1 cellular context compared by ENCODE assay signal in the genomic region with DNA sequence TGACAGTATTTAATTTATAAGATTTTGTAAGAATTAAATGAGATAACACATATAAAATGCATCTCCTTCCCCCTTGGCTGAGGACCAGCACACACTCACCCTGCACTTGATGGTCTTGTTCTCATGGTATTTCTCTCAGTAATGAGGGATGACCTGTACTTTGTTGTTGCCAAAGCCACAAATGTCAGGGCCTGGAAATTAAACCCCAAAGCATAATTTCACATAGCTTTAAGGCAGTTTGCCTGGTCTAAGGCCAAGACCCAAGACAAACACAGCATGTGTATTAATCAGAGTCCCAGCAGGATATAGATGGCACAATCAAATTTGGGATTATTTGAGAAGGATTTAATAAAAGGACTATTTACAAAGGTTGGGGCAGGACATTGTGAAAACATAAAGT.
TF ChIP-seq lines count a peak whose summit lies in the region.

No MANE protein-coding gene starts in this region.

TF ChIP-seq in IMR-90, 13 proteins besides CTCF, POLR2A, EP300 and RAD21:
- TF ChIP-seq NFE2L2 (IDR thresholded peaks at IDR 0.05; ENCODE audit: low read depth, low read length) (no peak), BHLHE40 (IDR thresholded peaks at IDR 0.05; ENCODE audit: low read depth, low read length) (no peak), RCOR1 (IDR thresholded peaks at IDR 0.05; ENCODE audit: insufficient replicate concordance, low read length) (no peak), RFX5 (IDR thresholded peaks at IDR 0.05; ENCODE audit: low read depth, low read length) (no peak), CHD1 (IDR thresholded peaks at IDR 0.05; ENCODE audit: low read depth, low read length) (no peak), CEBPB (IDR thresholded peaks at IDR 0.05; ENCODE audit: low read depth, low read length) (no peak), MXI1 (IDR thresholded peaks at IDR 0.05; ENCODE audit: borderline replicate concordance, low read depth, low read length) (no peak), FOS (IDR thresholded peaks at IDR 0.05; ENCODE audit: low read depth, low read length) (no peak), MAFK (IDR thresholded peaks at IDR 0.05; ENCODE audit: low read depth, low read length) (no peak), SMC3 (IDR thresholded peaks at IDR 0.05; ENCODE audit: low read depth, low read length) (no peak), MAZ (IDR thresholded peaks at IDR 0.05; ENCODE audit: borderline replicate concordance, low read depth, low read length) (no peak)
- TF ChIP-seq, protein P1, sequence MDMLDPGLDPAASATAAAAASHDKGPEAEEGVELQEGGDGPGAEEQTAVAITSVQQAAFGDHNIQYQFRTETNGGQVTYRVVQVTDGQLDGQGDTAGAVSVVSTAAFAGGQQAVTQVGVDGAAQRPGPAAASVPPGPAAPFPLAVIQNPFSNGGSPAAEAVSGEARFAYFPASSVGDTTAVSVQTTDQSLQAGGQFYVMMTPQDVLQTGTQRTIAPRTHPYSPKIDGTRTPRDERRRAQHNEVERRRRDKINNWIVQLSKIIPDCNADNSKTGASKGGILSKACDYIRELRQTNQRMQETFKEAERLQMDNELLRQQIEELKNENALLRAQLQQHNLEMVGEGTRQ (IDR thresholded peaks at IDR 0.05; ENCODE audit: low read depth, low read length), result no peak
- TF ChIP-seq, protein P2, sequence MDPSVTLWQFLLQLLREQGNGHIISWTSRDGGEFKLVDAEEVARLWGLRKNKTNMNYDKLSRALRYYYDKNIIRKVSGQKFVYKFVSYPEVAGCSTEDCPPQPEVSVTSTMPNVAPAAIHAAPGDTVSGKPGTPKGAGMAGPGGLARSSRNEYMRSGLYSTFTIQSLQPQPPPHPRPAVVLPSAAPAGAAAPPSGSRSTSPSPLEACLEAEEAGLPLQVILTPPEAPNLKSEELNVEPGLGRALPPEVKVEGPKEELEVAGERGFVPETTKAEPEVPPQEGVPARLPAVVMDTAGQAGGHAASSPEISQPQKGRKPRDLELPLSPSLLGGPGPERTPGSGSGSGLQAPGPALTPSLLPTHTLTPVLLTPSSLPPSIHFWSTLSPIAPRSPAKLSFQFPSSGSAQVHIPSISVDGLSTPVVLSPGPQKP (IDR thresholded peaks at IDR 0.05; ENCODE audit: borderline replicate concordance, low read depth, low read length), result no peak
